ENCODE assay signal across 11 cellular contexts in genomic region chr1:8040586-8040985, GRCh38. TPM values are rescaled to one million over a fixed set of nuclear protein-coding genes. Genes with fewer than 3 reads are reported as not detected.
DNase-seq lines count a peak whose midpoint lies in the region; FAIRE-seq and TF ChIP-seq lines count a peak whose summit lies in the region.
"Had no signal": no experiment of that assay in that cellular context is flagged by ENCODE, and none has a peak within 500 bp of the region (broad histone marks: within the 10 kb centered on the region; RNA-seq: fewer than 3 reads in every experiment).

No MANE protein-coding gene starts in this region.

- intact Hi-C loops in CD4-positive, alpha-beta memory T cell (cut with micrococcal nuclease): no loop called here

- no peaks in the 10 kb centered on the region for H3K4me1 ChIP-seq in CD4-positive, alpha-beta memory T cell (ENCODE audit: insufficient read depth, low read length)

- no peak overlapping the region for H3K4me3 ChIP-seq in kidney epithelial cell (ENCODE audit: low read depth, low read length)
- no peak overlapping the region for H3K4me3 ChIP-seq in CD4-positive, alpha-beta memory T cell (ENCODE audit: low read length in 2 of 2)
- H3K4me3 ChIP-seq in H7 (ENCODE audit: insufficient read depth, low read depth, low read length): no peak overlapping the region

- POLR2A ChIA-PET in CD4-positive, alpha-beta memory T cell (lab: Charles Lee; ENCODE audit: partially characterized antibody): interaction anchor here (0.5 kb wide), 1 partner anchor 153 kb away, joined by 4 read pairs; no protein-coding TSS in a partner anchor

- H3K27ac Mint-ChIP-seq in CD4-positive, alpha-beta memory T cell: no peak overlapping the region
- H3K27ac Mint-ChIP-seq: B cell, memory B cell had no signal

- no peak overlapping the region for H3K4me3 Mint-ChIP-seq in CD4-positive, alpha-beta memory T cell
- H3K4me3 Mint-ChIP-seq: B cell, memory B cell had no signal

- no peaks in the 10 kb centered on the region for H3K9me3 ChIP-seq in CD4-positive, alpha-beta memory T cell (ENCODE audit: control insufficient read depth in 1 of 2, low read length in 2 of 2)

- peaks cover 0 to 14% (median 6%) of the 10 kb centered on the region in 8 donors for H3K9me3 Mint-ChIP-seq in CD4-positive, alpha-beta memory T cell

- H3K27me3 ChIP-seq in kidney epithelial cell (ENCODE audit: control insufficient read depth, insufficient read depth, low read length) (no peaks in the 10 kb centered on the region), H7 (ENCODE audit: control insufficient read depth, insufficient read depth, low read length) (no peaks in the 10 kb centered on the region)
- no peaks in the 10 kb centered on the region for H3K27me3 ChIP-seq in CD4-positive, alpha-beta memory T cell (ENCODE audit: insufficient read depth, low read length)

- H3K36me3 Mint-ChIP-seq in CD4-positive, alpha-beta memory T cell: peaks cover 0 to 3% of the 10 kb centered on the region in 2 donors

- H3K4me1 Mint-ChIP-seq in CD4-positive, alpha-beta memory T cell: no peaks in the 10 kb centered on the region
- H3K4me1 Mint-ChIP-seq: B cell, memory B cell had no signal

- DNase-seq in NCI-H748 (lab: John Stamatoyannopoulos, UW; ENCODE audit: unreplicated experiment) (peak; percentile 15), NCI-H748 treated with DMSO at 0.1 percent for 48 hours (lab: John Stamatoyannopoulos, UW) (no peak), amniotic stem cell (lab: John Stamatoyannopoulos, UW) (peak; percentile 95), kidney epithelial cell (ENCODE audit: low read depth) (peak; percentile 95), urothelium cell line (ENCODE audit: low spot score) (peak; percentile 74), T-helper 2 cell (no peak), H7 (no peak)
- no peak for DNase-seq in CD4-positive, alpha-beta memory T cell
- DNase-seq: activated CD8-positive, alpha-beta memory T cell treated with anti-CD3 and anti-CD28 coated beads for 24 hours had no signal

- CTCF ChIA-PET in CD4-positive, alpha-beta memory T cell (lab: Charles Lee; ENCODE audit: partially characterized antibody): interaction anchor here (1.0 to 1.8 kb wide), 2 partner anchors 9 to 25 kb away, joined by 3 to 13 read pairs; no protein-coding TSS in a partner anchor

- FAIRE-seq in urothelium cell line (lab: Jason Lieb, UNC): no peak

- no peak overlapping the region for H3K27ac ChIP-seq in CD4-positive, alpha-beta memory T cell (ENCODE audit: low read depth, low read length)

- TF ChIP-seq CTCF in kidney epithelial cell (IDR thresholded peaks at IDR 0.05; ENCODE audit: insufficient read depth, low read length, poor library complexity, severe bottlenecking): no peak

- no peaks in the 10 kb centered on the region for H3K36me3 ChIP-seq in kidney epithelial cell (ENCODE audit: control insufficient read depth, insufficient read depth, low read length)
- no peaks in the 10 kb centered on the region for H3K36me3 ChIP-seq in CD4-positive, alpha-beta memory T cell (ENCODE audit: insufficient read depth, low read length)
- no peaks in the 10 kb centered on the region for H3K36me3 ChIP-seq in H7 (replicated peaks; ENCODE audit: control insufficient read depth, insufficient read depth, low read length)

- H3K27me3 Mint-ChIP-seq in CD4-positive, alpha-beta memory T cell: peaks cover 0 to 1% of the 10 kb centered on the region in 2 donors

RNA-seq across cellular contexts. Expression of gene ERRFI1, which starts 14.5 kb away (rescaled TPM):
- total RNA-seq in kidney epithelial cell: 61.5 and 66.4 TPM in 2 replicates
- 1 to 10 TPM; 1.0 TPM for total RNA-seq in CD4-positive, alpha-beta memory T cell
- under 1 TPM; 0.18 to 0.73 TPM for polyA plus RNA-seq in CD4-positive, alpha-beta memory T cell
- 37.3 and 42.6 TPM in 2 replicates for total RNA-seq in H7 (2014; rRNA removed; shearing (Covaris generic))

Comparison
In these comparisons a context has a peak if more than half of its experiments do, and no peak if none do; other contexts are left out.
1. DNase-seq: peak in NCI-H748 (single experiment), amniotic stem cell (single experiment), kidney epithelial cell (single experiment) and urothelium cell line (single experiment); none in NCI-H748 treated with DMSO at 0.1 percent for 48 hours (single experiment), CD4-positive, alpha-beta memory T cell (0 of 5), T-helper 2 cell (0 of 5) and H7 (single experiment).
2. RNA of gene ERRFI1, which starts 14.5 kb away (total RNA-seq): 61.5 to 66.4 TPM in kidney epithelial cell and 37.3 to 42.6 TPM in H7; 1.0 TPM in CD4-positive, alpha-beta memory T cell; every median in the first group is over 10 times any median in the second.